In genomic region chr1:154969246-154969645, GRCh38 we compare ENCODE assay signal across 7 cellular contexts. TPM values are rescaled to one million over a fixed set of nuclear protein-coding genes. Genes with fewer than 3 reads are reported as not detected.
DNase-seq lines count a peak whose midpoint lies in the region; ATAC-seq and TF ChIP-seq lines count a peak whose summit lies in the region.

No MANE protein-coding gene starts in this region.

- peaks cover 19% of the 10 kb centered on the region for H3K36me3 Mint-ChIP-seq in activated naive CD8-positive, alpha-beta T cell treated with anti-CD3 and anti-CD28 coated beads, Interleukin-2, amount 10 ng/mL, durations not matched to agents 7 days and 5 days

- WGBS in HUES64: 13% methylated on average over 3 of the region's 5 CpGs

- H3K9ac ChIP-seq in HUES64 (ENCODE audit: low read depth, low read length): peak overlapping the region; percentile 73; the same call in 1 of the 2 replicates
- peak overlapping the region; percentile 93; the same call in 1 of the 2 replicates for H3K9ac ChIP-seq in iPS-20b (ENCODE audit: low read depth, low read length)

- H3K4me1 ChIP-seq in HUES64 (ENCODE audit: insufficient read depth, low read length): peaks cover 25% of the 10 kb centered on the region
- H3K4me1 ChIP-seq in iPS-20b (ENCODE audit: insufficient read depth, low read length): peaks cover 20% of the 10 kb centered on the region

- H3K27ac Mint-ChIP-seq in activated naive CD8-positive, alpha-beta T cell treated with anti-CD3 and anti-CD28 coated beads, Interleukin-2, amount 10 ng/mL, durations not matched to agents 7 days and 5 days: peak overlapping the region; percentile 64
- H3K27ac Mint-ChIP-seq in stimulated activated naive CD8-positive, alpha-beta T cell treated with anti-CD3 and anti-CD28 coated beads, Interleukin-15, amount 100 ng/mL, for 72 hours: peak overlapping the region; percentile 81 to 94

- H3K27me3 ChIP-seq in HUES64 (ENCODE audit: insufficient read depth, low read length) (no peaks in the 10 kb centered on the region), iPS-20b (ENCODE audit: insufficient read depth, low read length) (no peaks in the 10 kb centered on the region)

- DNase-seq in activated naive CD8-positive, alpha-beta T cell treated with anti-CD3 and anti-CD28 coated beads, Interleukin-2, amount 10 ng/mL, durations not matched to agents 7 days and 5 days: no peak
- DNase-seq in stimulated activated naive CD8-positive, alpha-beta T cell treated with anti-CD3 and anti-CD28 coated beads, Interleukin-15, amount 100 ng/mL, for 72 hours: no peak
- DNase-seq in T-helper 9 cell: no peak

- H3K27me3 Mint-ChIP-seq in activated naive CD8-positive, alpha-beta T cell treated with anti-CD3 and anti-CD28 coated beads, Interleukin-2, amount 10 ng/mL, durations not matched to agents 7 days and 5 days: no peaks in the 10 kb centered on the region
- H3K27me3 Mint-ChIP-seq in stimulated activated naive CD8-positive, alpha-beta T cell treated with anti-CD3 and anti-CD28 coated beads, Interleukin-15, amount 100 ng/mL, for 72 hours: no peaks in the 10 kb centered on the region

- ATAC-seq in activated naive CD8-positive, alpha-beta T cell treated with anti-CD3 and anti-CD28 coated beads, Interleukin-2, amount 10 ng/mL, durations not matched to agents 7 days and 5 days (ENCODE audit: low read depth): no peak
- no peak for ATAC-seq in stimulated activated naive CD8-positive, alpha-beta T cell treated with anti-CD3 and anti-CD28 coated beads, Interleukin-15, amount 100 ng/mL, for 72 hours
- no peak for ATAC-seq in GM18505 (IDR thresholded peaks at IDR 0.05; ENCODE audit: unreplicated experiment)
- ATAC-seq in GM18909 (IDR thresholded peaks at IDR 0.05; ENCODE audit: poor library complexity, unreplicated experiment): no peak

- H3K27ac ChIP-seq in HUES64 (ENCODE audit: low read depth, low read length): no peak overlapping the region
- peak overlapping the region; percentile 51 for H3K27ac ChIP-seq in iPS-20b (ENCODE audit: low read length)

- H3K4me3 ChIP-seq in HUES64 (ENCODE audit: low read length) (peak overlapping the region; percentile 71), iPS-20b (ENCODE audit: low read length) (peak overlapping the region; percentile 93)

- H3K4me3 Mint-ChIP-seq in activated naive CD8-positive, alpha-beta T cell treated with anti-CD3 and anti-CD28 coated beads, Interleukin-2, amount 10 ng/mL, durations not matched to agents 7 days and 5 days: no peak overlapping the region
- H3K4me3 Mint-ChIP-seq in stimulated activated naive CD8-positive, alpha-beta T cell treated with anti-CD3 and anti-CD28 coated beads, Interleukin-15, amount 100 ng/mL, for 72 hours: no peak overlapping the region

- TF ChIP-seq POLR2A in GM18505 (IDR thresholded peaks at IDR 0.05; ENCODE audit: borderline replicate concordance, extremely low read depth, insufficient read depth, insufficient read length): no peak

- H3K4me1 Mint-ChIP-seq in activated naive CD8-positive, alpha-beta T cell treated with anti-CD3 and anti-CD28 coated beads, Interleukin-2, amount 10 ng/mL, durations not matched to agents 7 days and 5 days: peaks cover 36% of the 10 kb centered on the region
- peaks cover 58% of the 10 kb centered on the region for H3K4me1 Mint-ChIP-seq in stimulated activated naive CD8-positive, alpha-beta T cell treated with anti-CD3 and anti-CD28 coated beads, Interleukin-15, amount 100 ng/mL, for 72 hours

- H3K36me3 ChIP-seq in HUES64 (ENCODE audit: insufficient read depth, low read length): peaks cover 41% of the 10 kb centered on the region
- H3K36me3 ChIP-seq in iPS-20b (ENCODE audit: insufficient read depth, low read depth, low read length): peaks cover 44% of the 10 kb centered on the region

- no peaks in the 10 kb centered on the region for H3K9me3 Mint-ChIP-seq in activated naive CD8-positive, alpha-beta T cell treated with anti-CD3 and anti-CD28 coated beads, Interleukin-2, amount 10 ng/mL, durations not matched to agents 7 days and 5 days
- no peaks in the 10 kb centered on the region for H3K9me3 Mint-ChIP-seq in stimulated activated naive CD8-positive, alpha-beta T cell treated with anti-CD3 and anti-CD28 coated beads, Interleukin-15, amount 100 ng/mL, for 72 hours

- H3K9me3 ChIP-seq in HUES64 (ENCODE audit: insufficient read depth, low read depth, low read length): no peaks in the 10 kb centered on the region
- H3K9me3 ChIP-seq in iPS-20b (ENCODE audit: insufficient read depth, low read depth, low read length): no peaks in the 10 kb centered on the region

- POLR2A ChIA-PET in activated naive CD8-positive, alpha-beta T cell treated with anti-CD3 and anti-CD28 coated beads, Interleukin-2, amount 10 ng/mL, durations not matched to agents 7 days and 5 days (lab: Charles Lee): interaction anchor here (1.5 to 1.8 kb wide), 2 partner anchors 14 to 18 kb away, joined by 4 to 7 read pairs; partner anchors contain the start of gene FLAD1

RNA-seq across cellular contexts. Expression of gene SHC1, which starts 1.3 kb away (rescaled TPM):
- polyA plus RNA-seq in HUES64 (2013, experiment 1 of 2): 119 TPM
- polyA plus RNA-seq in HUES64 (2013, experiment 2 of 2): 133 TPM
- 10 to 100 TPM; 67.4 to 72.3 TPM for total RNA-seq in activated naive CD8-positive, alpha-beta T cell treated with anti-CD3 and anti-CD28 coated beads, Interleukin-2, amount 10 ng/mL, durations not matched to agents 7 days and 5 days

RNA-seq across cellular contexts. Expression of gene CKS1B, which starts 5.2 kb away (rescaled TPM):
- polyA plus RNA-seq in HUES64 (2013, experiment 1 of 2): 351 TPM
- polyA plus RNA-seq in HUES64 (2013, experiment 2 of 2): 391 TPM
- total RNA-seq in activated naive CD8-positive, alpha-beta T cell treated with anti-CD3 and anti-CD28 coated beads, Interleukin-2, amount 10 ng/mL, durations not matched to agents 7 days and 5 days: 100 to 1,000 TPM; 112 to 114 TPM

RNA-seq across cellular contexts. Expression of gene PYGO2, which starts 7.7 kb away (rescaled TPM):
- polyA plus RNA-seq in HUES64 (2013, experiment 1 of 2): 25.9 TPM
- 29.4 TPM for polyA plus RNA-seq in HUES64 (2013, experiment 2 of 2)
- total RNA-seq in activated naive CD8-positive, alpha-beta T cell treated with anti-CD3 and anti-CD28 coated beads, Interleukin-2, amount 10 ng/mL, durations not matched to agents 7 days and 5 days: 10 to 100 TPM; 55.3 TPM

RNA-seq across cellular contexts. Expression of gene PBXIP1, which starts 13.3 kb away (rescaled TPM):
- 13.2 TPM for polyA plus RNA-seq in HUES64 (2013, experiment 1 of 2)
- polyA plus RNA-seq in HUES64 (2013, experiment 2 of 2): 18.5 TPM
- 100 to 1,000 TPM; 149 to 155 TPM for total RNA-seq in activated naive CD8-positive, alpha-beta T cell treated with anti-CD3 and anti-CD28 coated beads, Interleukin-2, amount 10 ng/mL, durations not matched to agents 7 days and 5 days

RNA-seq across cellular contexts. Expression of gene FLAD1, which starts 13.9 kb away (rescaled TPM):
- polyA plus RNA-seq in HUES64 (2013, experiment 1 of 2): 58.3 TPM
- 49.8 TPM for polyA plus RNA-seq in HUES64 (2013, experiment 2 of 2)
- total RNA-seq in activated naive CD8-positive, alpha-beta T cell treated with anti-CD3 and anti-CD28 coated beads, Interleukin-2, amount 10 ng/mL, durations not matched to agents 7 days and 5 days: 10 to 100 TPM; 46.2 to 48.9 TPM
